Comparison of ENCODE assay signal across 9 cellular contexts in the genomic region with DNA sequence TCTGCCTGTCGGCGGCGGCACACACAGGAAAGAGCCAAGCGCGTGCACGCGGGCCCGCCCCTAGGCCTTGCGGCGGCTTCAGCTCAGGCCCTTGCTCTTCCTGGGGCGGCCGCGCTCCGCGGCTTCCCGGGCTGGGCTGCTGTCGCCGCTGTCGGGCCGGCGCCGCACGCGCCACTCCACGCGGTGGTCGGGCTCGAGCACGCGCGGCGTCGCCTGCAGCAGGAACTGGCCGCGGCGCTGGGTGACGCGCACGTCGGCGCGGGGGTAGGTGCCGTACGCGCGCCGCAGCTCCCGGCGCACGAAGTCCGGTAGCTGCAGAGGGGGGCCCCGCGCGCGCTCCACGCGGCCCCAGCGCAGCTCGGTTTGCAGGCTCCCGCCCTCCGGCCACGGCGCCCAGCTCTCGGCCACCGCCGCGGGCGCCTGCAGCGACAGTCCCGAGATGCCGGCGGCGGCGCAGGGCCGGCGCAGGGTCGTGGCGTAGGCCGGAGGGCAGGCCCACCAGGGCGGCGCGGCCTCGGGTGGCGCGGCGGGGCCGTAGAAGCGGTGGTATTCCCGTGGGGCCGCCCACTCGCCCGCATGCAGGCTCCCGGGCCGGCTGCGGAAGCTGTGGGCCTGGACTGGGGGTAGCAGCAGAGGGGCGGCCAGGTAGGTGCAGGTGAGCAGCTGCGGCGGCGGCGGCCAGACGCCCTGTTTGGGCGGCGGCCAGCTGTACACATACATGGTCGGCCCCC. TPM values are rescaled to one million over a fixed set of nuclear protein-coding genes. Genes with fewer than 3 reads are reported as not detected.
DNase-seq lines count a peak whose midpoint lies in the region; ATAC-seq and TF ChIP-seq lines count a peak whose summit lies in the region.
"Had no signal": no experiment of that assay in that cellular context is flagged by ENCODE, and none has a peak within 500 bp of the region (broad histone marks: within the 10 kb centered on the region; RNA-seq: fewer than 3 reads in every experiment).

No MANE protein-coding gene starts in this region.

- no peaks in the 10 kb centered on the region for H3K27me3 Mint-ChIP-seq in endothelial cell (ENCODE audit: unreplicated experiment)

- peaks cover 4% of the 10 kb centered on the region for H3K36me3 Mint-ChIP-seq in endothelial cell (ENCODE audit: low read depth, unreplicated experiment)

- no peaks in the 10 kb centered on the region for H3K9me3 Mint-ChIP-seq in endothelial cell (ENCODE audit: unreplicated experiment)

- DNase-seq in CMK (ENCODE audit: low read depth): peak; percentile 84
- peak; percentile 89 for DNase-seq in HK-2 (ENCODE audit: unreplicated experiment)
- DNase-seq in NOMO-1 treated with DMSO at 0.1 percent for 48 hours (lab: John Stamatoyannopoulos, UW; ENCODE audit: unreplicated experiment): peak; percentile 83
- DNase-seq in activated CD8-positive, alpha-beta memory T cell treated with anti-CD3 and anti-CD28 coated beads, Interleukin-2, amount 50 U/mL, for 1 hour (ENCODE audit: extremely low read depth): peak; percentile 57
- DNase-seq in endothelial cell (ENCODE audit: low spot score): peak; percentile 73
- DNase-seq in midbrain (lab: John Stamatoyannopoulos, UW): peak; percentile 77
- peak; percentile 81 to 85 for DNase-seq in stimulated activated CD8-positive, alpha-beta memory T cell treated with anti-CD3 and anti-CD28 coated beads, Interleukin-15, amount 100 ng/mL, for 48 hours (ENCODE audit: low read depth in 2 of 2)

- peaks cover 11% of the 10 kb centered on the region for H3K4me1 Mint-ChIP-seq in endothelial cell (ENCODE audit: unreplicated experiment)

- no peak overlapping the region for H3K27ac Mint-ChIP-seq in endothelial cell (ENCODE audit: unreplicated experiment)

- peak overlapping the region; percentile 92 for H3K4me3 Mint-ChIP-seq in endothelial cell (ENCODE audit: unreplicated experiment)

- ATAC-seq in GM19463 (IDR thresholded peaks at IDR 0.05; ENCODE audit: unreplicated experiment): peak; percentile 80

- no peak for TF ChIP-seq CTCF in endothelial cell (IDR thresholded peaks at IDR 0.05; ENCODE audit: unreplicated experiment)

RNA-seq across cellular contexts. Expression of a gene that starts 0.8 kb away (rescaled TPM):
- 0.18 TPM for total RNA-seq in endothelial cell (ENCODE audit: unreplicated experiment)
- total RNA-seq: glomerular endothelial cell had no signal

RNA-seq across cellular contexts. Expression of a gene that starts 18.2 kb away (rescaled TPM):
- 72.9 TPM for total RNA-seq in endothelial cell (ENCODE audit: unreplicated experiment)

RNA-seq across cellular contexts. Expression of a gene that starts 29.9 kb away (rescaled TPM):
- 8.7 TPM for total RNA-seq in endothelial cell (ENCODE audit: unreplicated experiment)

RNA-seq across cellular contexts. Expression of a gene that starts 32.0 kb away (rescaled TPM):
- total RNA-seq in endothelial cell (ENCODE audit: unreplicated experiment): 0.31 TPM

RNA-seq across cellular contexts. Expression of a gene that starts 52.0 kb away (rescaled TPM):
- 147 TPM for total RNA-seq in endothelial cell (ENCODE audit: unreplicated experiment)

Comparison
In these comparisons a context has a peak if more than half of its experiments do, and no peak if none do; other contexts are left out.
1. Peak in every context shown above with its lines: DNase-seq and ATAC-seq.